In the genomic region with DNA sequence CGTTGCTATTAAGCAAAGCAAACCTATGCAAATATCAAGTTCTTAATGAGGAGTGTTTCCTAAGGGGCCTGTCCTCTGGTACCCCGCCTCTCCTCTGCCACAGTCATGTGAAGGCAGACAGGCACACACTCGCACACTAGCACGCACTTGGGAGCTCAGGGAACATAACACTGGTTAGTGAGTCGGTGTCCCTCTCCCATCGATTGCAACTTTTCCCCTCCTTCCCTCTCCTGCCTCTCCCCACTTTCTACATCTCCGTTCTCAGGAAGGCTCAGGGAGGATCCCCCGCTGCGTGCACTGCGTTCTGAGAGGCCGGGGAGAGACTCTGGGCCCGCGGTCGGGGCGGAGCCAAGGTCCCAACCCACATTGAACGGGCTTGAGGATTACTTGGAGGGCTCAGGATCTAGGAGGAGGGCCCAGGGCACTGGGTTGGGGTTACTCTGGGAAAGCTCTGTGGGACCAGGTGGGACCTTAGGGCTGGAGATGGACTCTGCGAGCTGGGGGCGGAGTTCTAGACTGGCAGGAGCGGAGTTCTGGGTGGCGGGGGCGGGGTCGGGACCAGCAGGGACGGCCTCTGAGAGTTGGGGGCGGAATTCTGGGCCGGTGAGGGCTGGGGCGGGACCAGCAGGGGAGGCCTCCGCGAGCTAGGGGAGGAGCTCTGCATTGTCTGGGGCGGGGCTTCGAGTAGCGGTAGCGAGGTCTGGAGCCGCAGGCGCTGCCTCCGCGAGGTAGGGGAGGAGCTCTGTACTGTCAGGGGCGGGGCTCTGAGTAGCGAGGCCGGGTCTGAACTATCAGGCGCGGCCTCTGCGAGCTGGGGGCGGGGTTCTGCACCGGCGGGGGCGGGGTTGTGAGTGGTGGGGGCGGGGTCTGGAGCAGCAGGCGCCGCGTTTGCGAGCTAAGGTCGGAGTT, we compare ENCODE assay signal across 1 cellular context.
TF ChIP-seq lines count a peak whose summit lies in the region.

No MANE protein-coding gene starts in this region.

TF ChIP-seq in HEK293, 187 proteins besides CTCF, POLR2A, EP300 and RAD21 (continued from another document and continues in another):
- TF ChIP-seq, protein P1, sequence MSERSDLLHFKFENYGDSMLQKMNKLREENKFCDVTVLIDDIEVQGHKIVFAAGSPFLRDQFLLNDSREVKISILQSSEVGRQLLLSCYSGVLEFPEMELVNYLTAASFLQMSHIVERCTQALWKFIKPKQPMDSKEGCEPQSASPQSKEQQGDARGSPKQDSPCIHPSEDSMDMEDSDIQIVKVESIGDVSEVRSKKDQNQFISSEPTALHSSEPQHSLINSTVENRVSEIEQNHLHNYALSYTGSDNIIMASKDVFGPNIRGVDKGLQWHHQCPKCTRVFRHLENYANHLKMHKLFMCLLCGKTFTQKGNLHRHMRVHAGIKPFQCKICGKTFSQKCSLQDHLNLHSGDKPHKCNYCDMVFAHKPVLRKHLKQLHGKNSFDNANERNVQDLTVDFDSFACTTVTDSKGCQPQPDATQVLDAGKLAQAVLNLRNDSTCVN (tag by site-specific recombination; optimal IDR thresholded peaks at IDR 0.05) = peak; percentile 30
- TF ChIP-seq ZNF10 (tag by site-specific recombination; IDR thresholded peaks at IDR 0.05) (no peak), HOXD13 (CRISPR knock-in tag; IDR thresholded peaks at IDR 0.05; ENCODE audit: borderline replicate concordance) (no peak), ZNF416 (tag by site-specific recombination; IDR thresholded peaks at IDR 0.05) (no peak), OVOL3 (tag by site-specific recombination; IDR thresholded peaks at IDR 0.05) (no peak), ZBTB8A (tag by site-specific recombination; IDR thresholded peaks at IDR 0.05) (peak; percentile 67), ZNF596 (tag by site-specific recombination; IDR thresholded peaks at IDR 0.05) (no peak), ZNF155 (tag by site-specific recombination; IDR thresholded peaks at IDR 0.05) (no peak), ZNF585B (tag by site-specific recombination; IDR thresholded peaks at IDR 0.05) (no peak), ZFP41 (tag by site-specific recombination; IDR thresholded peaks at IDR 0.05; ENCODE audit: borderline replicate concordance) (no peak), ZNF394 (tag by site-specific recombination; IDR thresholded peaks at IDR 0.05; ENCODE audit: borderline replicate concordance) (no peak), ZNF791 (tag by site-specific recombination; IDR thresholded peaks at IDR 0.05) (no peak), KLF10 (tag by site-specific recombination; IDR thresholded peaks at IDR 0.05) (no peak), ZNF510 (tag by site-specific recombination; IDR thresholded peaks at IDR 0.05; ENCODE audit: insufficient replicate concordance) (no peak), BCL11A (tag by site-specific recombination; IDR thresholded peaks at IDR 0.05; ENCODE audit: low read depth) (no peak), ZNF664 (tag by site-specific recombination; IDR thresholded peaks at IDR 0.05) (no peak), ZNF518A (tag by site-specific recombination; conservative IDR thresholded peaks at IDR 0.05; ENCODE audit: low read depth) (no peak), KLF8 (tag by site-specific recombination; IDR thresholded peaks at IDR 0.05) (peak; percentile 68), ZBTB11 (tag by site-specific recombination; conservative IDR thresholded peaks at IDR 0.05; ENCODE audit: low read depth) (no peak), ZNF529 (tag by site-specific recombination; IDR thresholded peaks at IDR 0.05; ENCODE audit: insufficient replicate concordance) (no peak), ZNF202 (tag by site-specific recombination; IDR thresholded peaks at IDR 0.05; ENCODE audit: borderline replicate concordance) (no peak), ZNF837 (tag by site-specific recombination; IDR thresholded peaks at IDR 0.05) (no peak), ZNF169 (tag by site-specific recombination; IDR thresholded peaks at IDR 0.05) (no peak), ZNF157 (tag by site-specific recombination; IDR thresholded peaks at IDR 0.05) (no peak), ZNF138 (tag by site-specific recombination; IDR thresholded peaks at IDR 0.05; ENCODE audit: borderline replicate concordance) (no peak), ZNF248 (tag by site-specific recombination; IDR thresholded peaks at IDR 0.05) (no peak), SCRT2 (tag by site-specific recombination; IDR thresholded peaks at IDR 0.05) (no peak), ZNF610 (tag by site-specific recombination; IDR thresholded peaks at IDR 0.05; ENCODE audit: borderline replicate concordance) (0 out of 2 replicates have a peak, but pooled peaks have one; percentile 24), ZNF521 (tag by site-specific recombination; IDR thresholded peaks at IDR 0.05) (no peak), MYNN (tag by site-specific recombination; IDR thresholded peaks at IDR 0.05; ENCODE audit: borderline replicate concordance) (no peak)
- TF ChIP-seq, protein P2, sequence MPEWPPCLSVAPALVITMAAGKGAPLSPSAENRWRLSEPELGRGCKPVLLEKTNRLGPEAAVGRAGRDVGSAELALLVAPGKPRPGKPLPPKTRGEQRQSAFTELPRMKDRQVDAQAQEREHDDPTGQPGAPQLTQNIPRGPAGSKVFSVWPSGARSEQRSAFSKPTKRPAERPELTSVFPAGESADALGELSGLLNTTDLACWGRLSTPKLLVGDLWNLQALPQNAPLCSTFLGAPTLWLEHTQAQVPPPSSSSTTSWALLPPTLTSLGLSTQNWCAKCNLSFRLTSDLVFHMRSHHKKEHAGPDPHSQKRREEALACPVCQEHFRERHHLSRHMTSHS (tag by site-specific recombination; IDR thresholded peaks at IDR 0.05) = no peak
- TF ChIP-seq, protein P3, sequence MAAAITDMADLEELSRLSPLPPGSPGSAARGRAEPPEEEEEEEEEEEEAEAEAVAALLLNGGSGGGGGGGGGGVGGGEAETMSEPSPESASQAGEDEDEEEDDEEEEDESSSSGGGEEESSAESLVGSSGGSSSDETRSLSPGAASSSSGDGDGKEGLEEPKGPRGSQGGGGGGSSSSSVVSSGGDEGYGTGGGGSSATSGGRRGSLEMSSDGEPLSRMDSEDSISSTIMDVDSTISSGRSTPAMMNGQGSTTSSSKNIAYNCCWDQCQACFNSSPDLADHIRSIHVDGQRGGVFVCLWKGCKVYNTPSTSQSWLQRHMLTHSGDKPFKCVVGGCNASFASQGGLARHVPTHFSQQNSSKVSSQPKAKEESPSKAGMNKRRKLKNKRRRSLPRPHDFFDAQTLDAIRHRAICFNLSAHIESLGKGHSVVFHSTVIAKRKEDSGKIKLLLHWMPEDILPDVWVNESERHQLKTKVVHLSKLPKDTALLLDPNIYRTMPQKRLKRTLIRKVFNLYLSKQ (tag by site-specific recombination; IDR thresholded peaks at IDR 0.05; ENCODE audit: borderline replicate concordance) = no peak
- TF ChIP-seq, protein P4, sequence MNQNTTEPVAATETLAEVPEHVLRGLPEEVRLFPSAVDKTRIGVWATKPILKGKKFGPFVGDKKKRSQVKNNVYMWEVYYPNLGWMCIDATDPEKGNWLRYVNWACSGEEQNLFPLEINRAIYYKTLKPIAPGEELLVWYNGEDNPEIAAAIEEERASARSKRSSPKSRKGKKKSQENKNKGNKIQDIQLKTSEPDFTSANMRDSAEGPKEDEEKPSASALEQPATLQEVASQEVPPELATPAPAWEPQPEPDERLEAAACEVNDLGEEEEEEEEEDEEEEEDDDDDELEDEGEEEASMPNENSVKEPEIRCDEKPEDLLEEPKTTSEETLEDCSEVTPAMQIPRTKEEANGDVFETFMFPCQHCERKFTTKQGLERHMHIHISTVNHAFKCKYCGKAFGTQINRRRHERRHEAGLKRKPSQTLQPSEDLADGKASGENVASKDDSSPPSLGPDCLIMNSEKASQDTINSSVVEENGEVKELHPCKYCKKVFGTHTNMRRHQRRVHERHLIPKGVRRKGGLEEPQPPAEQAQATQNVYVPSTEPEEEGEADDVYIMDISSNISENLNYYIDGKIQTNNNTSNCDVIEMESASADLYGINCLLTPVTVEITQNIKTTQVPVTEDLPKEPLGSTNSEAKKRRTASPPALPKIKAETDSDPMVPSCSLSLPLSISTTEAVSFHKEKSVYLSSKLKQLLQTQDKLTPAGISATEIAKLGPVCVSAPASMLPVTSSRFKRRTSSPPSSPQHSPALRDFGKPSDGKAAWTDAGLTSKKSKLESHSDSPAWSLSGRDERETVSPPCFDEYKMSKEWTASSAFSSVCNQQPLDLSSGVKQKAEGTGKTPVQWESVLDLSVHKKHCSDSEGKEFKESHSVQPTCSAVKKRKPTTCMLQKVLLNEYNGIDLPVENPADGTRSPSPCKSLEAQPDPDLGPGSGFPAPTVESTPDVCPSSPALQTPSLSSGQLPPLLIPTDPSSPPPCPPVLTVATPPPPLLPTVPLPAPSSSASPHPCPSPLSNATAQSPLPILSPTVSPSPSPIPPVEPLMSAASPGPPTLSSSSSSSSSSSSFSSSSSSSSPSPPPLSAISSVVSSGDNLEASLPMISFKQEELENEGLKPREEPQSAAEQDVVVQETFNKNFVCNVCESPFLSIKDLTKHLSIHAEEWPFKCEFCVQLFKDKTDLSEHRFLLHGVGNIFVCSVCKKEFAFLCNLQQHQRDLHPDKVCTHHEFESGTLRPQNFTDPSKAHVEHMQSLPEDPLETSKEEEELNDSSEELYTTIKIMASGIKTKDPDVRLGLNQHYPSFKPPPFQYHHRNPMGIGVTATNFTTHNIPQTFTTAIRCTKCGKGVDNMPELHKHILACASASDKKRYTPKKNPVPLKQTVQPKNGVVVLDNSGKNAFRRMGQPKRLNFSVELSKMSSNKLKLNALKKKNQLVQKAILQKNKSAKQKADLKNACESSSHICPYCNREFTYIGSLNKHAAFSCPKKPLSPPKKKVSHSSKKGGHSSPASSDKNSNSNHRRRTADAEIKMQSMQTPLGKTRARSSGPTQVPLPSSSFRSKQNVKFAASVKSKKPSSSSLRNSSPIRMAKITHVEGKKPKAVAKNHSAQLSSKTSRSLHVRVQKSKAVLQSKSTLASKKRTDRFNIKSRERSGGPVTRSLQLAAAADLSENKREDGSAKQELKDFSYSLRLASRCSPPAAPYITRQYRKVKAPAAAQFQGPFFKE (tag by site-specific recombination; IDR thresholded peaks at IDR 0.05; ENCODE audit: borderline replicate concordance) = no peak
- TF ChIP-seq, protein P5, sequence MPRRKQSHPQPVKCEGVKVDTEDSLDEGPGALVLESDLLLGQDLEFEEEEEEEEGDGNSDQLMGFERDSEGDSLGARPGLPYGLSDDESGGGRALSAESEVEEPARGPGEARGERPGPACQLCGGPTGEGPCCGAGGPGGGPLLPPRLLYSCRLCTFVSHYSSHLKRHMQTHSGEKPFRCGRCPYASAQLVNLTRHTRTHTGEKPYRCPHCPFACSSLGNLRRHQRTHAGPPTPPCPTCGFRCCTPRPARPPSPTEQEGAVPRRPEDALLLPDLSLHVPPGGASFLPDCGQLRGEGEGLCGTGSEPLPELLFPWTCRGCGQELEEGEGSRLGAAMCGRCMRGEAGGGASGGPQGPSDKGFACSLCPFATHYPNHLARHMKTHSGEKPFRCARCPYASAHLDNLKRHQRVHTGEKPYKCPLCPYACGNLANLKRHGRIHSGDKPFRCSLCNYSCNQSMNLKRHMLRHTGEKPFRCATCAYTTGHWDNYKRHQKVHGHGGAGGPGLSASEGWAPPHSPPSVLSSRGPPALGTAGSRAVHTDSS (tag by site-specific recombination; IDR thresholded peaks at IDR 0.05) = no peak
